In the genomic region with DNA sequence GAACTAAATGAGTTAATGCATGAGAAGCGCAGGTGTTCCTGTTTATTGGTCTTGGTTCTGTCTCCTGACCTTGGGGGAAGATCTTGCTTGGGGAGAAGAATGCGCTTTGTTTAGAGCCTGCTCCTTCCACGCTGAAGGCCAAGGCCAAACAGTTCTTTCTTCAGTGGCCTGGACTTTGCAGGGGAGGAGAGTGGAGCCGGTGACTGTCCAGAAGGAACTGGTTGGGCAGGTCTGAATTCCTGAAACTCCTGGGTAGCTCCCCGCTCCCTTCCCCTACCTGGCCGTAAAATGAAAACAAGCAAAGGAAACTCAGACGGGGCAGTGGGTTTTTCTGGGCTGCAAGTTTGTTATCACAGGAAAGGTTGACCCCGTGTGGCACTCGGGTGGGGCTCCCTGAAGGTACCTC, we compare ENCODE assay signal across 20 cellular contexts. TPM values are rescaled to one million over a fixed set of nuclear protein-coding genes. Genes with fewer than 3 reads are reported as not detected.
DNase-seq lines count a peak whose midpoint lies in the region; ATAC-seq and TF ChIP-seq lines count a peak whose summit lies in the region.
"Had no signal": no experiment of that assay in that cellular context is flagged by ENCODE, and none has a peak within 500 bp of the region (broad histone marks: within the 10 kb centered on the region; RNA-seq: fewer than 3 reads in every experiment).

No MANE protein-coding gene starts in this region.

- H3K9me3 ChIP-seq in mucosa of descending colon, result no peaks in the 10 kb centered on the region
- peaks cover 0 to 11% of the 10 kb centered on the region in 2 donors for H3K9me3 ChIP-seq in right atrium auricular region

- intact Hi-C loops in mucosa of descending colon (cut with DNase I, micrococcal nuclease), result no loop called here

- H3K36me3 ChIP-seq in mucosa of descending colon (ENCODE audit: low read depth) (no peaks in the 10 kb centered on the region), right atrium auricular region (no peaks in the 10 kb centered on the region)
- H3K36me3 ChIP-seq: heart right ventricle had no signal

- no peak overlapping the region for H3K27ac ChIP-seq in right atrium auricular region
- H3K27ac ChIP-seq: heart right ventricle had no signal

- peaks cover 0 to 9% of the 10 kb centered on the region in 2 donors for H3K27me3 ChIP-seq in right atrium auricular region

- DNase-seq in NCI-H510A treated with DMSO at 0.1 percent for 48 hours (lab: John Stamatoyannopoulos, UW), result peak; percentile 31
- no peak for DNase-seq in NCI-H510A (lab: John Stamatoyannopoulos, UW)
- peak in 2 of 3 donors; percentile 59 to 79 for DNase-seq in mucosa of descending colon
- no peak for DNase-seq in ureter (ENCODE audit: low spot score)
- no peak for DNase-seq in right atrium auricular region (ENCODE audit: low spot score)
- DNase-seq: 8988T; activated gamma-delta T cell treated with Interleukin-2 at 50 U/mL for 16 hours; CD4-positive, CD25-positive, alpha-beta regulatory T cell; dermis blood vessel endothelial cell; heart right ventricle; NCI-H2029; NCI-H69; stimulated activated naive B cell treated with anti-CD40 and anti-IgM and Interleukin-4, amounts not matched to agents 10 μg/mL and 1 μg/mL and 100 μg/mL, for 72 hours had no signal

- H3K4me1 ChIP-seq in mucosa of descending colon (ENCODE audit: low read depth), result peaks cover 26% of the 10 kb centered on the region
- H3K4me1 ChIP-seq in right atrium auricular region, result peaks cover 0 to 16% of the 10 kb centered on the region in 2 donors

- no peak overlapping the region for H3K4me3 ChIP-seq in mucosa of descending colon
- H3K4me3 ChIP-seq in right atrium auricular region, result no peak overlapping the region
- H3K4me3 ChIP-seq: GM12878, heart right ventricle had no signal

- ATAC-seq in esophagus mucosa, result peak; percentile 47
- ATAC-seq in mucosa of descending colon, result peak; percentile 65
- no peak for ATAC-seq in GM18858 (IDR thresholded peaks at IDR 0.05; ENCODE audit: unreplicated experiment)
- ATAC-seq in GM18517 (IDR thresholded peaks at IDR 0.05; ENCODE audit: unreplicated experiment), result no peak
- ATAC-seq: activated CD4-positive, CD25-positive, alpha-beta regulatory T cell treated with anti-CD3 and anti-CD28 coated beads, Interleukin-2, amount 50 U/mL, for 24 hours; GM12878; heart right ventricle; stimulated activated naive B cell treated with anti-CD40 and anti-IgM and Interleukin-4, amounts not matched to agents 10 μg/mL and 1 μg/mL and 100 μg/mL, for 72 hours had no signal

- no peak for TF ChIP-seq CTCF in mucosa of descending colon (IDR thresholded peaks at IDR 0.05)
- no peak for TF ChIP-seq CTCF in right atrium auricular region (IDR thresholded peaks at IDR 0.05)

RNA-seq across cellular contexts. Expression of a gene that starts 3.6 kb away (rescaled TPM):
- total RNA-seq in esophagus mucosa (8.9 TPM), mucosa of descending colon (10 to 100 TPM; 25.0 to 74.6 (median 43.7) TPM), ureter (33.7 TPM), right atrium auricular region (under 1 TPM in 1 of 2 donors, not detected in 1; 0.24 TPM)
- total RNA-seq: dermis blood vessel endothelial cell, GM12878, lung microvascular endothelial cell, M059J had no signal

RNA-seq across cellular contexts. Expression of a gene that starts 54.0 kb away (rescaled TPM):
- total RNA-seq in esophagus mucosa, result 11.1 TPM
- total RNA-seq in mucosa of descending colon, result 10 to 100 TPM; 21.8 to 46.2 (median 35.1) TPM
- total RNA-seq in ureter, result 27.6 TPM
- 10 to 100 TPM; 10.5 to 12.1 TPM for total RNA-seq in right atrium auricular region
- total RNA-seq: M059J had no signal

Comparison
In these comparisons a context has a peak if more than half of its experiments do, and no peak if none do; other contexts are left out.
1. DNase-seq: peak in NCI-H510A treated with DMSO at 0.1 percent for 48 hours (single experiment) and mucosa of descending colon (2 of 3); none in NCI-H510A (single experiment), ureter (single experiment) and right atrium auricular region (single experiment).
2. ATAC-seq: peak in esophagus mucosa (single experiment) and mucosa of descending colon (single experiment); none in GM18858 (single experiment) and GM18517 (single experiment).